1 cellular context compared by ENCODE assay signal in genomic region chr18:9353596-9353995, GRCh38.
TF ChIP-seq lines count a peak whose summit lies in the region.

No MANE protein-coding gene starts in this region.

TF ChIP-seq in GM12878, 131 proteins besides CTCF, POLR2A, EP300 and RAD21 (continued from another document):
- TF ChIP-seq, protein P1, sequence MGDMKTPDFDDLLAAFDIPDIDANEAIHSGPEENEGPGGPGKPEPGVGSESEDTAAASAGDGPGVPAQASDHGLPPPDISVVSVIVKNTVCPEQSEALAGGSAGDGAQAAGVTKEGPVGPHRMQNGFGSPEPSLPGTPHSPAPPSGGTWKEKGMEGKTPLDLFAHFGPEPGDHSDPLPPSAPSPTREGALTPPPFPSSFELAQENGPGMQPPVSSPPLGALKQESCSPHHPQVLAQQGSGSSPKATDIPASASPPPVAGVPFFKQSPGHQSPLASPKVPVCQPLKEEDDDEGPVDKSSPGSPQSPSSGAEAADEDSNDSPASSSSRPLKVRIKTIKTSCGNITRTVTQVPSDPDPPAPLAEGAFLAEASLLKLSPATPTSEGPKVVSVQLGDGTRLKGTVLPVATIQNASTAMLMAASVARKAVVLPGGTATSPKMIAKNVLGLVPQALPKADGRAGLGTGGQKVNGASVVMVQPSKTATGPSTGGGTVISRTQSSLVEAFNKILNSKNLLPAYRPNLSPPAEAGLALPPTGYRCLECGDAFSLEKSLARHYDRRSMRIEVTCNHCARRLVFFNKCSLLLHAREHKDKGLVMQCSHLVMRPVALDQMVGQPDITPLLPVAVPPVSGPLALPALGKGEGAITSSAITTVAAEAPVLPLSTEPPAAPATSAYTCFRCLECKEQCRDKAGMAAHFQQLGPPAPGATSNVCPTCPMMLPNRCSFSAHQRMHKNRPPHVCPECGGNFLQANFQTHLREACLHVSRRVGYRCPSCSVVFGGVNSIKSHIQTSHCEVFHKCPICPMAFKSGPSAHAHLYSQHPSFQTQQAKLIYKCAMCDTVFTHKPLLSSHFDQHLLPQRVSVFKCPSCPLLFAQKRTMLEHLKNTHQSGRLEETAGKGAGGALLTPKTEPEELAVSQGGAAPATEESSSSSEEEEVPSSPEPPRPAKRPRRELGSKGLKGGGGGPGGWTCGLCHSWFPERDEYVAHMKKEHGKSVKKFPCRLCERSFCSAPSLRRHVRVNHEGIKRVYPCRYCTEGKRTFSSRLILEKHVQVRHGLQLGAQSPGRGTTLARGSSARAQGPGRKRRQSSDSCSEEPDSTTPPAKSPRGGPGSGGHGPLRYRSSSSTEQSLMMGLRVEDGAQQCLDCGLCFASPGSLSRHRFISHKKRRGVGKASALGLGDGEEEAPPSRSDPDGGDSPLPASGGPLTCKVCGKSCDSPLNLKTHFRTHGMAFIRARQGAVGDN (IDR thresholded peaks at IDR 0.05) = 0 out of 2 replicates have a peak, but pooled peaks have one; percentile 22
- TF ChIP-seq PML (IDR thresholded peaks at IDR 0.05; ENCODE audit: low read length) = 0 out of 2 replicates have a peak, but pooled peaks have one; percentile 17
- peak; percentile 59; the same call in 1 of the 2 replicates for TF ChIP-seq PAX5 (IDR thresholded peaks at IDR 0.05; ENCODE audit: borderline replicate concordance, low read depth, low read length)
- TF ChIP-seq SUPT20H (IDR thresholded peaks at IDR 0.05; ENCODE audit: borderline replicate concordance, control insufficient read depth, low read depth, low read length) = no peak
- TF ChIP-seq KAT2A (conservative IDR thresholded peaks at IDR 0.05; ENCODE audit: control insufficient read depth, low read depth, low read length) = no peak
- TF ChIP-seq, protein P2, sequence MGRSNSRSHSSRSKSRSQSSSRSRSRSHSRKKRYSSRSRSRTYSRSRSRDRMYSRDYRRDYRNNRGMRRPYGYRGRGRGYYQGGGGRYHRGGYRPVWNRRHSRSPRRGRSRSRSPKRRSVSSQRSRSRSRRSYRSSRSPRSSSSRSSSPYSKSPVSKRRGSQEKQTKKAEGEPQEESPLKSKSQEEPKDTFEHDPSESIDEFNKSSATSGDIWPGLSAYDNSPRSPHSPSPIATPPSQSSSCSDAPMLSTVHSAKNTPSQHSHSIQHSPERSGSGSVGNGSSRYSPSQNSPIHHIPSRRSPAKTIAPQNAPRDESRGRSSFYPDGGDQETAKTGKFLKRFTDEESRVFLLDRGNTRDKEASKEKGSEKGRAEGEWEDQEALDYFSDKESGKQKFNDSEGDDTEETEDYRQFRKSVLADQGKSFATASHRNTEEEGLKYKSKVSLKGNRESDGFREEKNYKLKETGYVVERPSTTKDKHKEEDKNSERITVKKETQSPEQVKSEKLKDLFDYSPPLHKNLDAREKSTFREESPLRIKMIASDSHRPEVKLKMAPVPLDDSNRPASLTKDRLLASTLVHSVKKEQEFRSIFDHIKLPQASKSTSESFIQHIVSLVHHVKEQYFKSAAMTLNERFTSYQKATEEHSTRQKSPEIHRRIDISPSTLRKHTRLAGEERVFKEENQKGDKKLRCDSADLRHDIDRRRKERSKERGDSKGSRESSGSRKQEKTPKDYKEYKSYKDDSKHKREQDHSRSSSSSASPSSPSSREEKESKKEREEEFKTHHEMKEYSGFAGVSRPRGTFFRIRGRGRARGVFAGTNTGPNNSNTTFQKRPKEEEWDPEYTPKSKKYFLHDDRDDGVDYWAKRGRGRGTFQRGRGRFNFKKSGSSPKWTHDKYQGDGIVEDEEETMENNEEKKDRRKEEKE (IDR thresholded peaks at IDR 0.05) = no peak
- TF ChIP-seq CBX5 (IDR thresholded peaks at IDR 0.05; ENCODE audit: low read depth) = 0 out of 2 replicates have a peak, but pooled peaks have one; percentile 58
- TF ChIP-seq SRF (IDR thresholded peaks at IDR 0.05; ENCODE audit: low read depth in 2 of 2, low read length in 2 of 2) = no peak
- TF ChIP-seq RCOR1 (conservative IDR thresholded peaks at IDR 0.05; ENCODE audit: low read depth, low read length) = no peak
- TF ChIP-seq ZNF217 (IDR thresholded peaks at IDR 0.05) = no peak
- TF ChIP-seq, protein P3, sequence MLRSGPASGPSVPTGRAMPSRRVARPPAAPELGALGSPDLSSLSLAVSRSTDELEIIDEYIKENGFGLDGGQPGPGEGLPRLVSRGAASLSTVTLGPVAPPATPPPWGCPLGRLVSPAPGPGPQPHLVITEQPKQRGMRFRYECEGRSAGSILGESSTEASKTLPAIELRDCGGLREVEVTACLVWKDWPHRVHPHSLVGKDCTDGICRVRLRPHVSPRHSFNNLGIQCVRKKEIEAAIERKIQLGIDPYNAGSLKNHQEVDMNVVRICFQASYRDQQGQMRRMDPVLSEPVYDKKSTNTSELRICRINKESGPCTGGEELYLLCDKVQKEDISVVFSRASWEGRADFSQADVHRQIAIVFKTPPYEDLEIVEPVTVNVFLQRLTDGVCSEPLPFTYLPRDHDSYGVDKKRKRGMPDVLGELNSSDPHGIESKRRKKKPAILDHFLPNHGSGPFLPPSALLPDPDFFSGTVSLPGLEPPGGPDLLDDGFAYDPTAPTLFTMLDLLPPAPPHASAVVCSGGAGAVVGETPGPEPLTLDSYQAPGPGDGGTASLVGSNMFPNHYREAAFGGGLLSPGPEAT (IDR thresholded peaks at IDR 0.05; ENCODE audit: low read depth) = peak; percentile 20; the same call in 1 of the 2 replicates
- peak; percentile 52; the same call in 1 of the 2 replicates for TF ChIP-seq CREM (IDR thresholded peaks at IDR 0.05; ENCODE audit: low read depth)
- TF ChIP-seq CBFB (IDR thresholded peaks at IDR 0.05; ENCODE audit: low read depth) = peak; percentile 61
- no peak for TF ChIP-seq ZNF274 (IDR thresholded peaks at IDR 0.05; ENCODE audit: insufficient read depth, insufficient read length)
- TF ChIP-seq PAX8 (IDR thresholded peaks at IDR 0.05) = no peak
- TF ChIP-seq, protein P4, sequence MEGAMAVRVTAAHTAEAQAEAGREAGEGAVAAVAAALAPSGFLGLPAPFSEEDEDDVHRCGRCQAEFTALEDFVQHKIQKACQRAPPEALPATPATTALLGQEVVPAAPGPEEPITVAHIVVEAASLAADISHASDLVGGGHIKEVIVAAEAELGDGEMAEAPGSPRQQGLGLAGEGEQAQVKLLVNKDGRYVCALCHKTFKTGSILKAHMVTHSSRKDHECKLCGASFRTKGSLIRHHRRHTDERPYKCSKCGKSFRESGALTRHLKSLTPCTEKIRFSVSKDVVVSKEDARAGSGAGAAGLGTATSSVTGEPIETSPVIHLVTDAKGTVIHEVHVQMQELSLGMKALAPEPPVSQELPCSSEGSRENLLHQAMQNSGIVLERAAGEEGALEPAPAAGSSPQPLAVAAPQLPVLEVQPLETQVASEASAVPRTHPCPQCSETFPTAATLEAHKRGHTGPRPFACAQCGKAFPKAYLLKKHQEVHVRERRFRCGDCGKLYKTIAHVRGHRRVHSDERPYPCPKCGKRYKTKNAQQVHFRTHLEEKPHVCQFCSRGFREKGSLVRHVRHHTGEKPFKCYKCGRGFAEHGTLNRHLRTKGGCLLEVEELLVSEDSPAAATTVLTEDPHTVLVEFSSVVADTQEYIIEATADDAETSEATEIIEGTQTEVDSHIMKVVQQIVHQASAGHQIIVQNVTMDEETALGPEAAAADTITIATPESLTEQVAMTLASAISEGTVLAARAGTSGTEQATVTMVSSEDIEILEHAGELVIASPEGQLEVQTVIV (IDR thresholded peaks at IDR 0.05; ENCODE audit: borderline replicate concordance, partially characterized antibody) = no peak
- no peak for TF ChIP-seq MYC (IDR thresholded peaks at IDR 0.05; ENCODE audit: insufficient read depth, insufficient read length, insufficient replicate concordance, low read length, severe bottlenecking)
- TF ChIP-seq FOXM1 (IDR thresholded peaks at IDR 0.05; ENCODE audit: low read depth, low read length) = peak; percentile 50; the same call in 1 of the 2 replicates
- no peak for TF ChIP-seq NR2C1 (IDR thresholded peaks at IDR 0.05)
- TF ChIP-seq GABPA (IDR thresholded peaks at IDR 0.05; ENCODE audit: low read depth) = no peak
- peak; percentile 24; the same call in 1 of the 2 replicates for TF ChIP-seq IKZF1 (conservative IDR thresholded peaks at IDR 0.05)
- TF ChIP-seq BACH1 (IDR thresholded peaks at IDR 0.05; ENCODE audit: borderline replicate concordance) = peak; percentile 51; the same call in 1 of the 2 replicates
- no peak for TF ChIP-seq SMAD5 (IDR thresholded peaks at IDR 0.05; ENCODE audit: low read depth)
- TF ChIP-seq, protein P5, sequence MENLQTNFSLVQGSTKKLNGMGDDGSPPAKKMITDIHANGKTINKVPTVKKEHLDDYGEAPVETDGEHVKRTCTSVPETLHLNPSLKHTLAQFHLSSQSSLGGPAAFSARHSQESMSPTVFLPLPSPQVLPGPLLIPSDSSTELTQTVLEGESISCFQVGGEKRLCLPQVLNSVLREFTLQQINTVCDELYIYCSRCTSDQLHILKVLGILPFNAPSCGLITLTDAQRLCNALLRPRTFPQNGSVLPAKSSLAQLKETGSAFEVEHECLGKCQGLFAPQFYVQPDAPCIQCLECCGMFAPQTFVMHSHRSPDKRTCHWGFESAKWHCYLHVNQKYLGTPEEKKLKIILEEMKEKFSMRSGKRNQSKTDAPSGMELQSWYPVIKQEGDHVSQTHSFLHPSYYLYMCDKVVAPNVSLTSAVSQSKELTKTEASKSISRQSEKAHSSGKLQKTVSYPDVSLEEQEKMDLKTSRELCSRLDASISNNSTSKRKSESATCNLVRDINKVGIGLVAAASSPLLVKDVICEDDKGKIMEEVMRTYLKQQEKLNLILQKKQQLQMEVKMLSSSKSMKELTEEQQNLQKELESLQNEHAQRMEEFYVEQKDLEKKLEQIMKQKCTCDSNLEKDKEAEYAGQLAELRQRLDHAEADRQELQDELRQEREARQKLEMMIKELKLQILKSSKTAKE (IDR thresholded peaks at IDR 0.05; ENCODE audit: low read depth, poor library complexity, severe bottlenecking) = no peak
- TF ChIP-seq, protein P6, sequence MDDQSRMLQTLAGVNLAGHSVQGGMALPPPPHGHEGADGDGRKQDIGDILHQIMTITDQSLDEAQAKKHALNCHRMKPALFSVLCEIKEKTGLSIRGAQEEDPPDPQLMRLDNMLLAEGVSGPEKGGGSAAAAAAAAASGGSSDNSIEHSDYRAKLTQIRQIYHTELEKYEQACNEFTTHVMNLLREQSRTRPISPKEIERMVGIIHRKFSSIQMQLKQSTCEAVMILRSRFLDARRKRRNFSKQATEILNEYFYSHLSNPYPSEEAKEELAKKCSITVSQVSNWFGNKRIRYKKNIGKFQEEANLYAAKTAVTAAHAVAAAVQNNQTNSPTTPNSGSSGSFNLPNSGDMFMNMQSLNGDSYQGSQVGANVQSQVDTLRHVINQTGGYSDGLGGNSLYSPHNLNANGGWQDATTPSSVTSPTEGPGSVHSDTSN (IDR thresholded peaks at IDR 0.05; ENCODE audit: insufficient replicate concordance, low read depth, low read length) = no peak
- no peak for TF ChIP-seq ZBED1 (IDR thresholded peaks at IDR 0.05; ENCODE audit: borderline replicate concordance)
- TF ChIP-seq EED (IDR thresholded peaks at IDR 0.05; ENCODE audit: low read depth) = peak; percentile 83
- TF ChIP-seq NFIC (IDR thresholded peaks at IDR 0.05; ENCODE audit: low read depth, low read length) = peak; percentile 38; the same call in 1 of the 2 replicates
- TF ChIP-seq BHLHE40 (IDR thresholded peaks at IDR 0.05; ENCODE audit: borderline replicate concordance in 1 of 2, low read depth in 2 of 2, low read length in 1 of 2) = peak; percentile 13 to 36; a peak in 1 of 4 replicates
- TF ChIP-seq SMARCA5 (IDR thresholded peaks at IDR 0.05) = peak; percentile 50; the same call in 1 of the 2 replicates
- TF ChIP-seq BCL3 (IDR thresholded peaks at IDR 0.05; ENCODE audit: borderline replicate concordance, insufficient read depth, low read depth, low read length, poor library complexity, severe bottlenecking) = no peak
- TF ChIP-seq MTA2 (IDR thresholded peaks at IDR 0.05; ENCODE audit: low read depth) = peak; percentile 61
- TF ChIP-seq CHD2 (IDR thresholded peaks at IDR 0.05; ENCODE audit: borderline replicate concordance, low read depth, low read length) = no peak
- 0 out of 4 replicates have a peak, but pooled peaks of 1 of the 2 experiments have one; percentile 34 for TF ChIP-seq CEBPB (IDR thresholded peaks at IDR 0.05; ENCODE audit: borderline replicate concordance in 1 of 2, low read depth in 2 of 2, low read length in 2 of 2)
- no peak for TF ChIP-seq JUND (IDR thresholded peaks at IDR 0.05; ENCODE audit: low read depth, low read length)
- TF ChIP-seq STAT1 (conservative IDR thresholded peaks at IDR 0.05) = no peak
- TF ChIP-seq ZNF24 (IDR thresholded peaks at IDR 0.05) = peak; percentile 48; the same call in 1 of the 2 replicates
- no peak for TF ChIP-seq ASH2L (IDR thresholded peaks at IDR 0.05; ENCODE audit: borderline replicate concordance, low read depth)
- peak; percentile 38; the same call in 1 of the 3 replicates for TF ChIP-seq POU2F2 (IDR thresholded peaks at IDR 0.05; ENCODE audit: borderline replicate concordance, low read depth, low read length)
- TF ChIP-seq CBX3 (IDR thresholded peaks at IDR 0.05; ENCODE audit: borderline replicate concordance, low read depth) = no peak
- peak; percentile 93 for TF ChIP-seq RUNX3 (IDR thresholded peaks at IDR 0.05; ENCODE audit: low read length)
TF ChIP-seq in GM12878: peak in this region for 25.
